In the genomic region with DNA sequence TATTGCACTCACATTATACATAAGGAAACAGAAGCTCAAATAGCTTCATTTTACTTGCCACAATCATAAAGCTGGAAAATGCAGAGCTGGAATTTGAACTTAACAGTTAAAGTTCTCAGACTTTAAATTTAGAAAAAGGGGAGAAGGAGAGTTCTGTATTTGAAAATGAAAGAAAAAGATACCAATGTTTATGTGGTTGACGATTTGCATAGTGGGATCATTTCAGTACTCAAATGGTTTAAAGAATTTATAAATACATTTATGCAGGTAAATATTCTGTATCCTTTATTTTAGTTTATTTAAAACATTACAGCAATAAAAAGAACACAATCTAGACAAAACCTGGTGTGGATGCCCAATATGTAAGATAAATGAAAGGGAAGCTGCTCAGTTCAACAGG, we compare ENCODE assay signal across 17 cellular contexts. TPM values are rescaled to one million over a fixed set of nuclear protein-coding genes. Genes with fewer than 3 reads are reported as not detected.
DNase-seq lines count a peak whose midpoint lies in the region; ATAC-seq, FAIRE-seq and TF ChIP-seq lines count a peak whose summit lies in the region.
"Had no signal": no experiment of that assay in that cellular context is flagged by ENCODE, and none has a peak within 500 bp of the region (broad histone marks: within the 10 kb centered on the region; RNA-seq: fewer than 3 reads in every experiment).

No MANE protein-coding gene starts in this region.

- H3K27ac Mint-ChIP-seq in stimulated activated naive B cell treated with anti-CD40 and anti-IgM and Interleukin-4, amounts not matched to agents 10 μg/mL and 1 μg/mL and 100 μg/mL, for 72 hours = no peak overlapping the region
- H3K27ac Mint-ChIP-seq: brain had no signal

- in situ Hi-C loops in GM12878 (cut with MboI) = no loop called here

- no peaks in the 10 kb centered on the region for H3K9me3 ChIP-seq in GM12878 (replicated peaks; ENCODE audit: control insufficient read depth, insufficient read depth, low read length)
- H3K9me3 ChIP-seq: BE2C, Peyer's patch had no signal

- H3K9me3 Mint-ChIP-seq in stimulated activated naive B cell treated with anti-CD40 and anti-IgM and Interleukin-4, amounts not matched to agents 10 μg/mL and 1 μg/mL and 100 μg/mL, for 72 hours = no peaks in the 10 kb centered on the region
- H3K9me3 Mint-ChIP-seq: brain had no signal

- peaks cover 14% of the 10 kb centered on the region; the same call in 1 of the 2 replicates for H3K4me1 ChIP-seq in GM12878 (ENCODE audit: control insufficient read depth, insufficient read depth, low read length)

- no peaks in the 10 kb centered on the region for H3K27me3 ChIP-seq in GM12878 (replicated peaks in 1 of 2; ENCODE audit: control insufficient read depth in 2 of 2, insufficient read depth in 2 of 2, low read length in 1 of 2)
- H3K27me3 ChIP-seq: BE2C, Peyer's patch had no signal

- H3K4me3 Mint-ChIP-seq in stimulated activated naive B cell treated with anti-CD40 and anti-IgM and Interleukin-4, amounts not matched to agents 10 μg/mL and 1 μg/mL and 100 μg/mL, for 72 hours = no peak overlapping the region
- H3K4me3 Mint-ChIP-seq: brain had no signal

- peak overlapping the region; percentile 11; the same call in 1 of the 2 replicates for H3K4me2 ChIP-seq in GM12878 (ENCODE audit: control insufficient read depth, insufficient read depth)

- 0% methylated on average over 1 of the region's 1 CpG for WGBS in GM12878 (ENCODE audit: insufficient coverage, insufficient replicate concordance, low lambda C conversion rate, missing lambda C conversion rate)

- TF ChIP-seq RAD21 in GM12878 (IDR thresholded peaks at IDR 0.05; ENCODE audit: insufficient read depth, low read depth, low read length) = no peak

- H3K36me3 Mint-ChIP-seq in stimulated activated naive B cell treated with anti-CD40 and anti-IgM and Interleukin-4, amounts not matched to agents 10 μg/mL and 1 μg/mL and 100 μg/mL, for 72 hours = no peaks in the 10 kb centered on the region
- H3K36me3 Mint-ChIP-seq: brain had no signal

- ATAC-seq in GM18867 (IDR thresholded peaks at IDR 0.05; ENCODE audit: unreplicated experiment) (peak; percentile 67), GM21381 (IDR thresholded peaks at IDR 0.05; ENCODE audit: unreplicated experiment) (peak; percentile 44), HG03159 (IDR thresholded peaks at IDR 0.05; ENCODE audit: unreplicated experiment) (peak; percentile 61), GM12878 (peak; percentile 49)
- no peak for ATAC-seq in stimulated activated naive B cell treated with anti-CD40 and anti-IgM and Interleukin-4, amounts not matched to agents 10 μg/mL and 1 μg/mL and 100 μg/mL, for 72 hours (replicated peaks)

- SMC1A ChIA-PET in GM12878 (lab: Charles Lee; ENCODE audit: uncharacterized antibody, unreplicated experiment) = interaction anchor here (0.9 to 1.2 kb wide), 2 partner anchors 11 to 18 kb away, joined by 3 to 4 read pairs; no protein-coding TSS in a partner anchor

- no peaks in the 10 kb centered on the region for H4K20me1 ChIP-seq in GM12878 (ENCODE audit: control insufficient read depth, insufficient read depth)

- BruUV-seq in GM12878 (replicated peaks; lab: Mats Ljungman, UMichigan) = no TSS peak

- no peak for TF ChIP-seq EP300 in GM12878 (IDR thresholded peaks at IDR 0.05; ENCODE audit: borderline replicate concordance in 1 of 2, control insufficient read depth in 1 of 2, low read depth in 2 of 2, low read length in 2 of 2)

- no peak overlapping the region for H2AFZ ChIP-seq in GM12878 (ENCODE audit: control insufficient read depth, low read depth, low read length)

- peaks cover 0 to 4% of the 10 kb centered on the region in 2 donors for H3K27me3 Mint-ChIP-seq in stimulated activated naive B cell treated with anti-CD40 and anti-IgM and Interleukin-4, amounts not matched to agents 10 μg/mL and 1 μg/mL and 100 μg/mL, for 72 hours
- H3K27me3 Mint-ChIP-seq: brain had no signal

- no peak overlapping the region for H3K27ac ChIP-seq in GM12878 (ENCODE audit: control insufficient read depth, insufficient read depth)
- H3K27ac ChIP-seq: Peyer's patch had no signal

- no peaks in the 10 kb centered on the region for H3K79me2 ChIP-seq in GM12878 (ENCODE audit: control insufficient read depth, insufficient read depth, low read length)

- no peak for FAIRE-seq in GM12878 (lab: Jason Lieb, UNC)
- FAIRE-seq: H1, urothelium cell line had no signal

- POLR2A ChIA-PET in GM12878 (lab: Charles Lee) = no interaction called here

- intact Hi-C loops in GM12878 (cut with micrococcal nuclease; ENCODE audit: unreplicated experiment) = no loop called here

- H3K9ac ChIP-seq in GM12878 (ENCODE audit: control insufficient read depth, insufficient read depth, low read length) = no peak overlapping the region

- CTCF ChIA-PET in GM12878 (lab: Yijun Ruan, JAX) = interaction anchor here (0.9 to 4.1 kb wide), 5 partner anchors 11 to 42 kb away, joined by 3 to 19 read pairs (median 3); no protein-coding TSS in a partner anchor

- peaks cover 0 to 9% of the 10 kb centered on the region in 2 donors for H3K4me1 Mint-ChIP-seq in stimulated activated naive B cell treated with anti-CD40 and anti-IgM and Interleukin-4, amounts not matched to agents 10 μg/mL and 1 μg/mL and 100 μg/mL, for 72 hours

- RAD21 ChIA-PET in GM12878 (lab: Charles Lee; ENCODE audit: unreplicated experiment) = interaction anchor here (1.1 to 1.8 kb wide), 2 partner anchors 8 to 124 kb away, joined by 3 to 5 read pairs; no protein-coding TSS in a partner anchor

- DNase-seq in GM12878 (ENCODE audit: low read depth, low spot score) = no peak
- no peak for DNase-seq in amygdala (lab: John Stamatoyannopoulos, UW)
- DNase-seq in stimulated activated naive B cell treated with anti-CD40 and anti-IgM and Interleukin-4, amounts not matched to agents 10 μg/mL and 1 μg/mL and 100 μg/mL, for 72 hours = no peak
- DNase-seq in epidermal melanocyte (ENCODE audit: insufficient read length, low spot score) = no peak
- DNase-seq: activated naive CD4-positive, alpha-beta T cell; BE2C; NCI-H1930; NCI-H526; Peyer's patch; stimulated activated naive CD4-positive, alpha-beta T cell treated with Interleukin-2 at 50 U/mL for 16 hours had no signal

- TF ChIP-seq CTCF in GM12878 (IDR thresholded peaks at IDR 0.05 in 2 of 3, conservative IDR thresholded peaks at IDR 0.05 in 1 of 3; ENCODE audit: control insufficient read depth in 2 of 3, extremely low read depth in 1 of 3, insufficient read depth in 1 of 3, low read depth in 3 of 3, low read length in 3 of 3) = no peak

- TF ChIP-seq POLR2A in GM12878 (IDR thresholded peaks at IDR 0.05; ENCODE audit: low read depth, low read length) = no peak

- H3K36me3 ChIP-seq in GM12878 (ENCODE audit: control insufficient read depth in 2 of 2, insufficient read depth in 2 of 2, low read length in 1 of 2) = no peaks in the 10 kb centered on the region
- H3K36me3 ChIP-seq: BE2C, Peyer's patch had no signal

- no peak overlapping the region for H3K4me3 ChIP-seq in GM12878
- H3K4me3 ChIP-seq: Peyer's patch had no signal

TF ChIP-seq in GM12878, 131 proteins besides CTCF, POLR2A, EP300 and RAD21 (continues in another document):
- TF ChIP-seq PRDM15 (CRISPR knock-in tag; IDR thresholded peaks at IDR 0.05) (no peak), POU2F2 (IDR thresholded peaks at IDR 0.05; ENCODE audit: borderline replicate concordance, low read depth, low read length) (0 out of 3 replicates have a peak, but pooled peaks have one; percentile 38), FOXK2 (IDR thresholded peaks at IDR 0.05) (no peak), SIN3A (IDR thresholded peaks at IDR 0.05; ENCODE audit: low read depth, low read length) (no peak), MEF2A (IDR thresholded peaks at IDR 0.05; ENCODE audit: insufficient read depth, low read depth, low read length) (no peak; the same call in 1 of the 2 replicates), SMAD5 (IDR thresholded peaks at IDR 0.05; ENCODE audit: low read depth) (no peak)

RNA-seq across cellular contexts. Expression of gene STAT4, which starts 25.5 kb away (rescaled TPM):
- 144 and 145 TPM in 2 replicates for total RNA-seq in GM12878 (2013; cell fraction: nucleolus; rRNA removed)
- total RNA-seq in GM12878 (2014; rRNA removed) = 6.7 and 8.3 TPM in 2 replicates
- 9.3 and 11.2 TPM in 2 replicates for total RNA-seq in GM12878 (2014; rRNA removed; fragmentation: Illumina TruSeq; extraction: Trizol)
- 5.7 and 6.9 TPM in 2 replicates for total RNA-seq in GM12878 (2021)
- 1.1 TPM for polyA plus RNA-seq in GM12878 (2011; ENCODE audit: low read depth)
- 4.9 and 6.0 TPM in 2 replicates for polyA plus RNA-seq in GM12878 (2011; rRNA removed)
- 1.7 and 1.9 TPM in 2 replicates for polyA plus RNA-seq in GM12878 (2011; cell fraction: cytosol; rRNA removed)
- 4.0 and 5.4 TPM in 2 replicates for polyA plus RNA-seq in GM12878 (2011; cell fraction: nucleus; rRNA removed)
- 1.8 and 1.9 TPM in 2 replicates for polyA plus RNA-seq in GM12878 (2012)
- 9.3 TPM in 2 replicates for polyA plus RNA-seq in GM12878 (2014; fragmentation: Illumina TruSeq; extraction: Trizol)
- 1 to 10 TPM; 3.1 to 4.4 TPM for polyA plus RNA-seq in GM12878 (2014; fragmentation: Nextera tagmentation; extraction: Ambion mirVana)
- 5.7 and 7.5 TPM in 2 replicates for polyA plus RNA-seq in GM12878 (2014; rRNA removed)
- polyA plus RNA-seq in GM12878 (2016; fragmentation: Nextera tagmentation; extraction: Ambion mirVana) = 1 to 10 TPM; 7.3 to 7.9 TPM
- 3.2 and 6.2 TPM in 2 replicates for polyA minus RNA-seq in GM12878 (2011; rRNA and poly(A)+ RNA removed)
- 3.3 and 3.6 TPM in 2 replicates for polyA minus RNA-seq in GM12878 (2011; cell fraction: cytosol; rRNA and poly(A)+ RNA removed)
- polyA minus RNA-seq in GM12878 (2011; cell fraction: nucleus; rRNA and poly(A)+ RNA removed) = 6.3 and 6.6 TPM in 2 replicates
- total RNA-seq: HT1080 had no signal

Comparison
In these comparisons a context has a peak if more than half of its experiments do, and no peak if none do; other contexts are left out.
1. ATAC-seq: peak in GM18867 (single experiment), GM21381 (single experiment), HG03159 (single experiment) and GM12878 (single experiment); none in stimulated activated naive B cell treated with anti-CD40 and anti-IgM and Interleukin-4, amounts not matched to agents 10 μg/mL and 1 μg/mL and 100 μg/mL, for 72 hours (0 of 2).